26 cellular contexts compared by ENCODE assay signal in the genomic region with DNA sequence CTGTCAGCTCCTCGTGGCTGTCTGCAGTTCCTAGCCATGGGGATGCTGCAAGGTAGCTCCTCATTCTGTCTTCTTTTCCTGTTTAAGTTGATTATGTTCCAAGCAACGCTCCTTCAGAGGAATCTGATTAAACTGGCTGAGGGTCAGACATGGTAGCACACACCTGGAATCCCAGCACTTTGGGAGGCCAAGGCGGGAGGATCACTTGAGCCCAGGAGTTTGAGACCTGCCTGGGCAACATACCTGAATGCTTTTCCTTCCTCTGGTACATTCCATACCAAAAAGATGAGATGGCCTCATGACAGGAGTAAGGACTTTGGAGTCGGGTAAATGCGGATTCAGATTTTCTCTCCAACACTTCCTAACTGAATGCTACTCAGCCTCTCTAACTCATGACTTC.
DNase-seq lines count a peak whose midpoint lies in the region; ATAC-seq and TF ChIP-seq lines count a peak whose summit lies in the region.
"Had no signal": no experiment of that assay in that cellular context is flagged by ENCODE, and none has a peak within 500 bp of the region (broad histone marks: within the 10 kb centered on the region; RNA-seq: fewer than 3 reads in every experiment).

No MANE protein-coding gene starts in this region.

- H3K27ac ChIP-seq in mammary epithelial cell (ENCODE audit: insufficient read depth, low read depth, low read length), result no peak overlapping the region
- H3K27ac ChIP-seq in breast epithelium, result no peak overlapping the region
- H3K27ac ChIP-seq in mesenchymal stem cell (ENCODE audit: low read length, poor library complexity, severe bottlenecking), result no peak overlapping the region
- H3K27ac ChIP-seq: 22Rv1; A549; BLaER1 treated with 17β-estradiol and CSF1 and Interleukin-3, amounts not matched to agents 10 nM and 100 nM; C4-2B had no signal

- no peak overlapping the region for H2BK120ac ChIP-seq in mesenchymal stem cell (ENCODE audit: low read depth, low read length)

- peaks cover 13% of the 10 kb centered on the region for H3K4me1 Mint-ChIP-seq in dendritic cell treated with granulocyte-macrophage colony-stimulating factor and Interleukin-4, amounts not matched to agents 40 ng/mL and 50 ng/mL, for 4 days (ENCODE audit: low read depth)
- no peaks in the 10 kb centered on the region for H3K4me1 Mint-ChIP-seq in stimulated activated effector memory CD8-positive, alpha-beta T cell treated with anti-CD3 and anti-CD28 coated beads, Interleukin-12 subunit alpha, Interleukin-12 subunit beta, amount 100 ng/mL, for 72 hours
- H3K4me1 Mint-ChIP-seq: B cell; CD4-positive, CD25-positive, alpha-beta regulatory T cell; CD8-positive, alpha-beta memory T cell had no signal

- 56% methylated on average over 5 of the region's 5 CpGs for WGBS in mammary epithelial cell (ENCODE audit: low coverage, missing lambda C conversion rate)
- WGBS in mesenchymal stem cell, result 96% methylated on average over 5 of the region's 5 CpGs

- H3K4me3 Mint-ChIP-seq in dendritic cell treated with granulocyte-macrophage colony-stimulating factor and Interleukin-4, amounts not matched to agents 40 ng/mL and 50 ng/mL, for 4 days, result no peak overlapping the region
- H3K4me3 Mint-ChIP-seq in stimulated activated effector memory CD8-positive, alpha-beta T cell treated with anti-CD3 and anti-CD28 coated beads, Interleukin-12 subunit alpha, Interleukin-12 subunit beta, amount 100 ng/mL, for 72 hours, result no peak overlapping the region
- H3K4me3 Mint-ChIP-seq: B cell; CD4-positive, alpha-beta memory T cell; CD4-positive, CD25-positive, alpha-beta regulatory T cell; CD8-positive, alpha-beta memory T cell had no signal

- peak overlapping the region; percentile 50 for H3K27ac Mint-ChIP-seq in dendritic cell treated with granulocyte-macrophage colony-stimulating factor and Interleukin-4, amounts not matched to agents 40 ng/mL and 50 ng/mL, for 4 days
- H3K27ac Mint-ChIP-seq in stimulated activated effector memory CD8-positive, alpha-beta T cell treated with anti-CD3 and anti-CD28 coated beads, Interleukin-12 subunit alpha, Interleukin-12 subunit beta, amount 100 ng/mL, for 72 hours, result peak overlapping the region; percentile 3
- H3K27ac Mint-ChIP-seq: B cell; CD4-positive, alpha-beta memory T cell; CD4-positive, CD25-positive, alpha-beta regulatory T cell had no signal

- H3K18ac ChIP-seq in mesenchymal stem cell (ENCODE audit: low read depth in 1 of 2, low read length in 2 of 2), result no peak overlapping the region

- H2AFZ ChIP-seq in mammary epithelial cell (ENCODE audit: low read depth, low read length) (peak overlapping the region; percentile 40), mesenchymal stem cell (ENCODE audit: low read depth, low read length) (no peak overlapping the region)

- in situ Hi-C loops in mammary epithelial cell (cut with MboI; ENCODE audit: low sequenced_read_pairs in 2 of 2), result no loop called here

- H2BK15ac ChIP-seq in mesenchymal stem cell (ENCODE audit: low read depth, poor library complexity, severe bottlenecking), result no peak overlapping the region

- no peaks in the 10 kb centered on the region for H3K27me3 Mint-ChIP-seq in dendritic cell treated with granulocyte-macrophage colony-stimulating factor and Interleukin-4, amounts not matched to agents 40 ng/mL and 50 ng/mL, for 4 days
- H3K27me3 Mint-ChIP-seq: B cell; CD4-positive, CD25-positive, alpha-beta regulatory T cell; CD8-positive, alpha-beta memory T cell had no signal

- H2BK5ac ChIP-seq in mesenchymal stem cell (ENCODE audit: low read depth, low read length, poor library complexity, severe bottlenecking), result no peak overlapping the region

- H3K9me3 ChIP-seq in mammary epithelial cell (replicated peaks; ENCODE audit: insufficient read depth, low read length), result no peaks in the 10 kb centered on the region
- H3K9me3 ChIP-seq in breast epithelium, result no peaks in the 10 kb centered on the region
- H3K9me3 ChIP-seq in mesenchymal stem cell (ENCODE audit: control insufficient read depth, low read length), result no peaks in the 10 kb centered on the region
- H3K9me3 ChIP-seq: A549; BLaER1 treated with 17β-estradiol and CSF1 and Interleukin-3, amounts not matched to agents 10 nM and 100 nM had no signal

- no peak overlapping the region for H4K91ac ChIP-seq in mesenchymal stem cell (ENCODE audit: low read length)

- dilution Hi-C loops in mammary epithelial cell (cut with HindIII; ENCODE audit: low sequenced_read_pairs), result no loop called here

- H3K4me2 ChIP-seq in mammary epithelial cell (ENCODE audit: insufficient read depth, low read depth, low read length), result no peak overlapping the region
- no peak overlapping the region for H3K4me2 ChIP-seq in mesenchymal stem cell (ENCODE audit: low read length, poor library complexity, severe bottlenecking)
- H3K4me2 ChIP-seq: A549; BLaER1 treated with 17β-estradiol and CSF1 and Interleukin-3, amounts not matched to agents 10 nM and 100 nM had no signal

- H3K9ac ChIP-seq in mammary epithelial cell (ENCODE audit: insufficient read depth, low read length) (no peak overlapping the region), mesenchymal stem cell (ENCODE audit: low read length) (no peak overlapping the region)
- H3K9ac ChIP-seq: BLaER1 treated with 17β-estradiol and CSF1 and Interleukin-3, amounts not matched to agents 10 nM and 100 nM had no signal

- H2AK5ac ChIP-seq in mesenchymal stem cell (ENCODE audit: low read length, severe bottlenecking), result no peak overlapping the region

- H3K4me3 ChIP-seq in mammary epithelial cell (replicated peaks in 1 of 3; ENCODE audit: insufficient read depth in 1 of 3, low read depth in 2 of 3, low read length in 3 of 3) (no peak overlapping the region), breast epithelium (no peak overlapping the region), mesenchymal stem cell (ENCODE audit: insufficient read depth in 1 of 2, low read depth in 1 of 2, low read length in 2 of 2) (no peak overlapping the region)
- H3K4me3 ChIP-seq: A549; BLaER1 treated with 17β-estradiol and CSF1 and Interleukin-3, amounts not matched to agents 10 nM and 100 nM; GM12878 had no signal

- H3K36me3 ChIP-seq in mammary epithelial cell (ENCODE audit: insufficient read depth, low read length) (no peaks in the 10 kb centered on the region), breast epithelium (no peaks in the 10 kb centered on the region), mesenchymal stem cell (ENCODE audit: control insufficient read depth in 1 of 2, insufficient read depth in 2 of 2, low read depth in 1 of 2, low read length in 2 of 2) (no peaks in the 10 kb centered on the region)
- H3K36me3 ChIP-seq: BLaER1 treated with 17β-estradiol and CSF1 and Interleukin-3, amounts not matched to agents 10 nM and 100 nM had no signal

- CTCF ChIA-PET in mammary epithelial cell (lab: Charles Lee; ENCODE audit: low non-redundant PET), result no interaction called here

- TF ChIP-seq POLR2A in breast epithelium (IDR thresholded peaks at IDR 0.05), result no peak

- TF ChIP-seq CTCF in mammary epithelial cell (conservative IDR thresholded peaks at IDR 0.05 in 1 of 2, IDR thresholded peaks at IDR 0.05 in 1 of 2; ENCODE audit: extremely low read depth in 1 of 2, insufficient read depth in 1 of 2, low read depth in 1 of 2, low read length in 2 of 2), result no peak
- no peak for TF ChIP-seq CTCF in breast epithelium (IDR thresholded peaks at IDR 0.05)

- no peak overlapping the region for H2BK12ac ChIP-seq in mesenchymal stem cell (ENCODE audit: low read length in 2 of 2)

- H4K8ac ChIP-seq in mesenchymal stem cell (ENCODE audit: low read length), result peak overlapping the region; percentile 2

- no peaks in the 10 kb centered on the region for H3K4me1 ChIP-seq in mammary epithelial cell (ENCODE audit: insufficient read depth, low read length)
- no peaks in the 10 kb centered on the region for H3K4me1 ChIP-seq in breast epithelium
- no peaks in the 10 kb centered on the region for H3K4me1 ChIP-seq in mesenchymal stem cell (ENCODE audit: control insufficient read depth, insufficient read depth, low read depth, low read length)
- H3K4me1 ChIP-seq: A549; BLaER1 treated with 17β-estradiol and CSF1 and Interleukin-3, amounts not matched to agents 10 nM and 100 nM had no signal

- no peaks in the 10 kb centered on the region for H3K79me1 ChIP-seq in mesenchymal stem cell (replicated peaks; ENCODE audit: low read length, poor library complexity, severe bottlenecking)

- H3K36me3 Mint-ChIP-seq in dendritic cell treated with granulocyte-macrophage colony-stimulating factor and Interleukin-4, amounts not matched to agents 40 ng/mL and 50 ng/mL, for 4 days (ENCODE audit: low read depth), result no peaks in the 10 kb centered on the region
- H3K36me3 Mint-ChIP-seq in stimulated activated effector memory CD8-positive, alpha-beta T cell treated with anti-CD3 and anti-CD28 coated beads, Interleukin-12 subunit alpha, Interleukin-12 subunit beta, amount 100 ng/mL, for 72 hours, result no peaks in the 10 kb centered on the region
- H3K36me3 Mint-ChIP-seq: CD4-positive, alpha-beta memory T cell; CD4-positive, CD25-positive, alpha-beta regulatory T cell; CD8-positive, alpha-beta memory T cell had no signal

- H4K20me1 ChIP-seq in mammary epithelial cell (ENCODE audit: insufficient read depth, low read length), result no peaks in the 10 kb centered on the region
- H4K20me1 ChIP-seq: BLaER1 treated with 17β-estradiol and CSF1 and Interleukin-3, amounts not matched to agents 10 nM and 100 nM had no signal

- DNase-seq in mammary epithelial cell (no peak), breast epithelium (ENCODE audit: low spot score in 2 of 2) (no peak), mesenchymal stem cell (no peak), T-helper 9 cell (no peak), CD1c-positive myeloid dendritic cell (ENCODE audit: extremely low spot score) (no peak), Right ventricle myocardium inferior (ENCODE audit: missing footprints) (no peak)
- no peak for DNase-seq in stimulated activated effector memory CD8-positive, alpha-beta T cell treated with anti-CD3 and anti-CD28 coated beads, Interleukin-12 subunit alpha, Interleukin-12 subunit beta, amount 100 ng/mL, for 72 hours (ENCODE audit: low spot score in 2 of 2)
- DNase-seq: AML-193; CD4-positive, alpha-beta memory T cell; CD4-positive, CD25-positive, alpha-beta regulatory T cell; CD8-positive, alpha-beta memory T cell; COR-L47; DMS 273 treated with DMSO at 0.1 percent for 48 hours; DMS153; DMS53; DMS79; DND-41; EL; GDM1 had no signal

- intact Hi-C loops in mammary epithelial cell (cut with micrococcal nuclease) (loop anchor here (10.0 kb wide), 1 partner anchor 246 kb away; the partner anchor contains the start of gene JARID2), breast epithelium (cut with DNase I; ENCODE audit: low total_unique reads) (no loop called here), Right ventricle myocardium inferior (cut with DNase I) (no loop called here)
- intact Hi-C loops in dendritic cell treated with granulocyte-macrophage colony-stimulating factor and Interleukin-4, amounts not matched to agents 40 ng/mL and 50 ng/mL, for 4 days (cut with micrococcal nuclease), result no loop called here

- H3K4ac ChIP-seq in mesenchymal stem cell (ENCODE audit: low read depth in 1 of 2, low read length in 2 of 2), result no peak overlapping the region

- H3K14ac ChIP-seq in mesenchymal stem cell (ENCODE audit: low read length in 2 of 2), result no peak overlapping the region

- no peaks in the 10 kb centered on the region for H3K79me2 ChIP-seq in mammary epithelial cell (ENCODE audit: insufficient read depth, low read length)

- no peaks in the 10 kb centered on the region for H3K9me3 Mint-ChIP-seq in dendritic cell treated with granulocyte-macrophage colony-stimulating factor and Interleukin-4, amounts not matched to agents 40 ng/mL and 50 ng/mL, for 4 days
- no peaks in the 10 kb centered on the region for H3K9me3 Mint-ChIP-seq in stimulated activated effector memory CD8-positive, alpha-beta T cell treated with anti-CD3 and anti-CD28 coated beads, Interleukin-12 subunit alpha, Interleukin-12 subunit beta, amount 100 ng/mL, for 72 hours
- H3K9me3 Mint-ChIP-seq: CD4-positive, alpha-beta memory T cell; CD4-positive, CD25-positive, alpha-beta regulatory T cell; CD8-positive, alpha-beta memory T cell had no signal

- H3K27me3 ChIP-seq in mammary epithelial cell (ENCODE audit: insufficient read depth, low read length) (no peaks in the 10 kb centered on the region), breast epithelium (no peaks in the 10 kb centered on the region), mesenchymal stem cell (ENCODE audit: control insufficient read depth in 1 of 2, insufficient read depth in 1 of 2, low read length in 2 of 2) (peaks cover 7 to 9% of the 10 kb centered on the region in 2 experiments)
- H3K27me3 ChIP-seq: BLaER1 treated with 17β-estradiol and CSF1 and Interleukin-3, amounts not matched to agents 10 nM and 100 nM had no signal

- H3K23ac ChIP-seq in mesenchymal stem cell (ENCODE audit: low read length in 2 of 2), result no peak overlapping the region

- BruUV-seq in mammary epithelial cell (replicated peaks; lab: Mats Ljungman, UMichigan), result no TSS peak

- no peak for ATAC-seq in stimulated activated effector memory CD8-positive, alpha-beta T cell treated with anti-CD3 and anti-CD28 coated beads, Interleukin-12 subunit alpha, Interleukin-12 subunit beta, amount 100 ng/mL, for 72 hours
- no peak for ATAC-seq in Right ventricle myocardium inferior
- ATAC-seq: A549, GM12878 had no signal
